ENCODE assay signal across 18 cellular contexts in the genomic region with DNA sequence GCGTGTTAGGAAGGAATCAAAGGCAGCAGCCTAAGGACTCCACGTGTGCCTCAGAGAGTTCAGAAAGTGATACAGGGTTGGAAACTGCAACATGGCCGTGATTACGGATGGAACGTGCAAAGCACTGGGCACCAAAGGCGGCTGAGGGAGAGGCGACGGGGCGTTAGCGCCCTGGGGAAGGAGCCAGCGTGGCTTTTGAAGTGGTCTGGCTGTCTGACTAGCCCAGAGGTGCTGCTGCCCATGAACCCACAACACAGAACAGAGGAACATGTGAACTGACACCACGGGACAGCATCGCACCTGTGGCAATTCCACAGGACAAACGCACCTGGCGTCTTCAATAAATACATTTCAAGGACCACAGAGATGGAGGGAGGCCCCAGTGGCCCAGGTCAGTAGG. TPM values are rescaled to one million over a fixed set of nuclear protein-coding genes. Genes with fewer than 3 reads are reported as not detected.
"Had no signal": no experiment of that assay in that cellular context is flagged by ENCODE, and none has a peak within 500 bp of the region (broad histone marks: within the 10 kb centered on the region; RNA-seq: fewer than 3 reads in every experiment).

No MANE protein-coding gene starts in this region.

- DNase-seq: effector CD4-positive, alpha-beta T cell; hippocampal formation; mesendoderm; naive B cell; sigmoid colon; stimulated activated CD4-positive, alpha-beta T cell treated with anti-CD3 and anti-CD28 coated beads, Interleukin-12 subunit alpha, Interleukin-12 subunit beta, amount 100 ng/mL, for 4 hours; stimulated activated naive CD4-positive, alpha-beta T cell; trophoblast cell had no signal

- H3K36me3 ChIP-seq: heart left ventricle, left lung, neutrophil, sigmoid colon had no signal

- H3K9me3 ChIP-seq: heart left ventricle, left lung, neutrophil, sigmoid colon had no signal

- H3K27ac ChIP-seq: coronary artery, heart left ventricle, left lung, neutrophil, sigmoid colon, skin epidermis had no signal

- H3K4me3 ChIP-seq: coronary artery, heart left ventricle, left lung, lung, sigmoid colon, skin epidermis had no signal

- H3K4me1 ChIP-seq: heart left ventricle, left lung, sigmoid colon had no signal

RNA-seq across cellular contexts. Expression of gene TMEM52, which starts 18.0 kb away (rescaled TPM):
- total RNA-seq: osteocyte, urinary bladder had no signal

RNA-seq across cellular contexts. Expression of gene CALML6, which starts 22.0 kb away (rescaled TPM):
- total RNA-seq: frontal cortex, pulmonary artery endothelial cell had no signal
- polyA plus RNA-seq: heart left ventricle had no signal
